Comparison of ENCODE assay signal across 8 cellular contexts in the genomic region with DNA sequence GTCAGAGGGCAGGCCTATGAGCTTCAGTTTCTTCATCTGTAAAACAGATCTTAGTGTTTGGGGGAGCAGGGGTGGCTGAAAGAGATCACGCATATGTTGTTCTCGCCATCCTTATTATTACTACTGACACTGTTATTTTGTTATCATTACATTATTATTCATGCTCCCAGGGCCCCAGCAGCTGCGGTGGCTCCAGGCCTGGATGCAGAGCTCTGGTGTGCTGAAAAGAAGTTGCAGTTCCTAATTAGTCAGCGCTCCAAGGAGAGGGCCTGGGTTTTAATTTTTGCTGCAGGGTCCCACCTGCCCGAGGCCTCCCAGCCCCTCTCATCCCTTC. TPM values are rescaled to one million over a fixed set of nuclear protein-coding genes. Genes with fewer than 3 reads are reported as not detected.
DNase-seq lines count a peak whose midpoint lies in the region; ATAC-seq and TF ChIP-seq lines count a peak whose summit lies in the region.

No MANE protein-coding gene starts in this region.

- H3K36me3 Mint-ChIP-seq in mesothelial cell of epicardium: no peaks in the 10 kb centered on the region

- ATAC-seq in mucosa of descending colon (no peak), HG03108 (IDR thresholded peaks at IDR 0.05; ENCODE audit: unreplicated experiment) (no peak), HG03571 (IDR thresholded peaks at IDR 0.05; ENCODE audit: unreplicated experiment) (no peak)

- intact Hi-C loops in A673 (cut with micrococcal nuclease; ENCODE audit: unreplicated experiment) (no loop called here), mucosa of descending colon (cut with DNase I, micrococcal nuclease) (no loop called here)

- peaks cover 42% of the 10 kb centered on the region for H3K4me1 Mint-ChIP-seq in mesothelial cell of epicardium

- POLR2A ChIA-PET in A673 (lab: Charles Lee; ENCODE audit: low non-redundant PET): no interaction called here

- DNase-seq in A673 (ENCODE audit: low spot score) (peak; percentile 63), HFF-Myc (ENCODE audit: extremely low read depth, low read depth) (no peak), astrocyte of the cerebellum (ENCODE audit: low read depth) (no peak), mesothelial cell of epicardium (ENCODE audit: low spot score in 2 of 2, unreplicated experiment in 2 of 2) (no peak), cortex of kidney (lab: John Stamatoyannopoulos, UW) (no peak), mucosa of descending colon (no peak)

- BruUV-seq in A673 (replicated peaks; lab: Mats Ljungman, UMichigan): no TSS peak

- no peak overlapping the region for H3K4me3 Mint-ChIP-seq in mesothelial cell of epicardium

- CTCF ChIA-PET in A673 (lab: Charles Lee): no interaction called here

- H3K27ac ChIP-seq in A673 (ENCODE audit: low read depth, low read length, poor library complexity, severe bottlenecking): peak overlapping the region; percentile 91

- H3K27ac Mint-ChIP-seq in mesothelial cell of epicardium: peak overlapping the region; percentile 53

- in situ Hi-C loops in astrocyte of the cerebellum (cut with HindIII; ENCODE audit: low sequenced_read_pairs): no loop called here

- H3K36me3 ChIP-seq in A673 (ENCODE audit: insufficient read depth, low read length, poor library complexity, severe bottlenecking) (no peaks in the 10 kb centered on the region), mucosa of descending colon (ENCODE audit: low read depth) (no peaks in the 10 kb centered on the region)

- H3K27me3 Mint-ChIP-seq in mesothelial cell of epicardium (ENCODE audit: low read depth): no peaks in the 10 kb centered on the region

- H3K4me3 ChIP-seq in A673 (ENCODE audit: low read depth, low read length, poor library complexity, severe bottlenecking) (peak overlapping the region; percentile 38), HFF-Myc (replicated peaks; ENCODE audit: low read depth, low read length) (peak overlapping the region; percentile 31), astrocyte of the cerebellum (ENCODE audit: low read depth, low read length) (peak overlapping the region; percentile 25), mucosa of descending colon (no peak overlapping the region)

- H3K9me3 ChIP-seq in A673 (ENCODE audit: low read depth, low read length, poor library complexity, severe bottlenecking) (no peaks in the 10 kb centered on the region), mucosa of descending colon (no peaks in the 10 kb centered on the region)

- no peaks in the 10 kb centered on the region for H3K9me3 Mint-ChIP-seq in mesothelial cell of epicardium

- peaks cover 71% of the 10 kb centered on the region for H3K4me1 ChIP-seq in A673 (ENCODE audit: insufficient read depth, low read length, poor library complexity, severe bottlenecking)
- H3K4me1 ChIP-seq in mucosa of descending colon (ENCODE audit: low read depth): peaks cover 9% of the 10 kb centered on the region

- no peaks in the 10 kb centered on the region for H3K27me3 ChIP-seq in A673 (replicated peaks; ENCODE audit: insufficient read depth, low read depth, low read length, poor library complexity)

- TF ChIP-seq CTCF in A673 (conservative IDR thresholded peaks at IDR 0.05; ENCODE audit: low read depth, low read length) (no peak), HFF-Myc (IDR thresholded peaks at IDR 0.05; ENCODE audit: low read depth, low read length, missing control alignments) (no peak), astrocyte of the cerebellum (IDR thresholded peaks at IDR 0.05; ENCODE audit: low read depth, low read length, missing control alignments) (no peak), mesothelial cell of epicardium (IDR thresholded peaks at IDR 0.05; ENCODE audit: unreplicated experiment) (no peak), mucosa of descending colon (IDR thresholded peaks at IDR 0.05) (no peak)

RNA-seq across cellular contexts. Expression of a gene that starts 19.5 kb away (rescaled TPM):
- total RNA-seq in A673 (2021): 56.4 and 57.2 TPM in 2 replicates
- total RNA-seq in mesothelial cell of epicardium: 35.7 to 38.3 TPM (median 37.4 TPM) in 3 replicates
- total RNA-seq in mucosa of descending colon: 10 to 100 TPM; 28.1 to 31.0 (median 28.3) TPM
